8 cellular contexts compared by ENCODE assay signal in genomic region chr10:43265799-43266721, GRCh38. TPM values are rescaled to one million over a fixed set of nuclear protein-coding genes. Genes with fewer than 3 reads are reported as not detected.
DNase-seq lines count a peak whose midpoint lies in the region; ATAC-seq lines count a peak whose summit lies in the region.

No MANE protein-coding gene starts in this region.

- no peak overlapping the region for H2BK5ac ChIP-seq in mesendoderm (ENCODE audit: low read length)

- H3K27ac ChIP-seq in mesendoderm (ENCODE audit: low read depth, low read length) (no peak overlapping the region), urinary bladder (ENCODE audit: low read depth) (no peak overlapping the region), SJCRH30 (no peak overlapping the region)

- no peaks in the 10 kb centered on the region for H3K36me3 ChIP-seq in mesendoderm (ENCODE audit: control insufficient read depth, insufficient read depth, low read length)
- no peaks in the 10 kb centered on the region for H3K36me3 ChIP-seq in urinary bladder (ENCODE audit: insufficient read depth)
- H3K36me3 ChIP-seq in SJCRH30: no peaks in the 10 kb centered on the region

- peak overlapping the region; percentile 25 for H3K4me2 ChIP-seq in mesendoderm (ENCODE audit: low read length)

- H3K23ac ChIP-seq in mesendoderm (ENCODE audit: low read length): no peak overlapping the region

- H3K27ac Mint-ChIP-seq in central memory CD8-positive, alpha-beta T cell (ENCODE audit: low read depth): no peak overlapping the region

- no peak overlapping the region for H2BK120ac ChIP-seq in mesendoderm (ENCODE audit: low read depth, low read length)

- H3K4ac ChIP-seq in mesendoderm (ENCODE audit: low read depth, low read length): no peak overlapping the region

- H4K5ac ChIP-seq in mesendoderm (ENCODE audit: low read length): no peak overlapping the region

- H3K18ac ChIP-seq in mesendoderm (ENCODE audit: low read length): no peak overlapping the region

- H3K27me3 Mint-ChIP-seq in central memory CD8-positive, alpha-beta T cell: peaks cover 53% of the 10 kb centered on the region

- DNase-seq in H4 (ENCODE audit: low spot score): peak; percentile 1
- peak; percentile 29 for DNase-seq in T-helper 22 cell (ENCODE audit: low read depth)
- DNase-seq in central memory CD8-positive, alpha-beta T cell (ENCODE audit: low spot score in 2 of 2): peak in 1 of 2 donors; percentile 26
- peak; percentile 60 for DNase-seq in mesendoderm
- no peak for DNase-seq in SJCRH30
- DNase-seq in DMS79 treated with DMSO at 0.1 percent for 48 hours (lab: John Stamatoyannopoulos, UW): no peak

- H3K4me1 Mint-ChIP-seq in central memory CD8-positive, alpha-beta T cell: peaks cover 9% of the 10 kb centered on the region

- no peaks in the 10 kb centered on the region for H3K79me1 ChIP-seq in mesendoderm (ENCODE audit: low read length)

- H3K9me3 Mint-ChIP-seq in central memory CD8-positive, alpha-beta T cell: no peaks in the 10 kb centered on the region

- H3K79me2 ChIP-seq in mesendoderm (ENCODE audit: control insufficient read depth, insufficient read depth, low read length): no peaks in the 10 kb centered on the region

- H3K27me3 ChIP-seq in mesendoderm (ENCODE audit: insufficient read depth, low read length, poor library complexity) (peaks cover 16% of the 10 kb centered on the region), SJCRH30 (no peaks in the 10 kb centered on the region)

- ATAC-seq in central memory CD8-positive, alpha-beta T cell (replicated peaks; ENCODE audit: extremely low read depth, poor library complexity, severe bottlenecking): peak; percentile 58
- ATAC-seq in GM19351 (IDR thresholded peaks at IDR 0.05; ENCODE audit: unreplicated experiment): no peak

- H2AK5ac ChIP-seq in mesendoderm (ENCODE audit: low read length): no peak overlapping the region

- peaks cover 1% of the 10 kb centered on the region for H3K36me3 Mint-ChIP-seq in central memory CD8-positive, alpha-beta T cell (ENCODE audit: insufficient read depth)

- no peak overlapping the region for H3K56ac ChIP-seq in mesendoderm (ENCODE audit: low read length)

- no peaks in the 10 kb centered on the region for H3K9me3 ChIP-seq in SJCRH30 (replicated peaks)

- no CpG with 5 or more reads among the region's 63 CpGs for WGBS in mesendoderm (ENCODE audit: extremely low coverage, insufficient coverage, low lambda C conversion rate)
- WGBS in urinary bladder: 7% methylated on average over 63 of the region's 63 CpGs

- no peak overlapping the region for H2BK15ac ChIP-seq in mesendoderm (replicated peaks; ENCODE audit: low read depth)

- no peak overlapping the region for H3K4me3 ChIP-seq in mesendoderm (ENCODE audit: low read length)
- H3K4me3 ChIP-seq in urinary bladder (ENCODE audit: low read depth, low read length): peak overlapping the region; percentile 45
- no peak overlapping the region for H3K4me3 ChIP-seq in SJCRH30

- H3K4me3 Mint-ChIP-seq in central memory CD8-positive, alpha-beta T cell: peak overlapping the region; percentile 76

- H3K4me1 ChIP-seq in mesendoderm (ENCODE audit: control insufficient read depth, low read depth, low read length) (no peaks in the 10 kb centered on the region), urinary bladder (ENCODE audit: insufficient read depth) (peaks cover 2% of the 10 kb centered on the region), SJCRH30 (no peaks in the 10 kb centered on the region)

- H4K8ac ChIP-seq in mesendoderm (ENCODE audit: low read depth, low read length): no peak overlapping the region

- no peak overlapping the region for H3K9ac ChIP-seq in mesendoderm (ENCODE audit: low read length)

RNA-seq across cellular contexts. Expression of gene RASGEF1A, which starts 0.8 kb away (rescaled TPM):
- total RNA-seq in H4 (2014; rRNA removed; shearing (Covaris generic)): not detected in 2 replicates
- 6.9 TPM for polyA plus RNA-seq in mesendoderm (2013, experiment 1 of 2)
- polyA plus RNA-seq in mesendoderm (2013, experiment 2 of 2): 7.5 TPM
- 1.2 TPM for total RNA-seq in urinary bladder
- 0.82 TPM for polyA plus RNA-seq in urinary bladder
- total RNA-seq in SJCRH30 (2014; rRNA removed; shearing (Covaris generic)): not detected in 2 replicates

Comparison
In these comparisons a context has a peak if more than half of its experiments do, and no peak if none do; other contexts are left out.
1. DNase-seq: peak in H4 (single experiment), T-helper 22 cell (single experiment) and mesendoderm (single experiment); none in SJCRH30 (0 of 2) and DMS79 treated with DMSO at 0.1 percent for 48 hours (single experiment).